16 cellular contexts compared by ENCODE assay signal in genomic region chr5:112367400-112367799, GRCh38. TPM values are rescaled to one million over a fixed set of nuclear protein-coding genes. Genes with fewer than 3 reads are reported as not detected.
"Had no signal": no experiment of that assay in that cellular context is flagged by ENCODE, and none has a peak within 500 bp of the region (broad histone marks: within the 10 kb centered on the region; RNA-seq: fewer than 3 reads in every experiment).

No MANE protein-coding gene starts in this region.

- ATAC-seq: activated CD8-positive, alpha-beta T cell treated with anti-CD3 and anti-CD28 coated beads for 36 hours; gastroesophageal sphincter; T-cell had no signal

- H3K9me3 ChIP-seq: gastroesophageal sphincter had no signal

- H3K27me3 ChIP-seq: gastroesophageal sphincter had no signal

- DNase-seq: activated B cell treated with CpG ODN at 0.5 μM for 24 hours; activated CD4-positive, alpha-beta T cell treated with anti-CD3 and anti-CD28 coated beads, Interleukin-2, amount 10 ng/mL, durations not matched to agents 24 days and 14 days; activated CD8-positive, alpha-beta T cell treated with anti-CD3 and anti-CD28 coated beads for 36 hours; activated naive CD4-positive, alpha-beta T cell treated with Interleukin-2 at 50 U/mL for 16 hours; activated naive CD8-positive, alpha-beta T cell treated with anti-CD3 and anti-CD28 coated beads, Interleukin-2, amount 10 ng/mL, durations not matched to agents 7 days and 5 days; activated T-cell treated with anti-CD3 and anti-CD28 coated beads, Interleukin-2, amount 50 U/mL, for 24 hours; amygdala; central memory CD4-positive, alpha-beta T cell; immature natural killer cell; kidney glomerular epithelial cell; occipital lobe; stimulated activated CD4-positive, alpha-beta T cell treated with anti-CD3 and anti-CD28 coated beads, Interleukin-15, amount 100 ng/mL, for 24 hours; stimulated activated CD4-positive, alpha-beta T cell treated with anti-CD3 and anti-CD28 coated beads, Interleukin-2, amount 100 ng/mL, for 48 hours; T-cell had no signal

- H3K4me3 ChIP-seq: gastroesophageal sphincter, lung had no signal

- H3K4me1 ChIP-seq: gastroesophageal sphincter had no signal

- H3K36me3 ChIP-seq: gastroesophageal sphincter had no signal

RNA-seq across cellular contexts. Expression of gene EPB41L4A, which starts 51.7 kb away (rescaled TPM):
- total RNA-seq: activated CD4-positive, alpha-beta T cell treated with anti-CD3 and anti-CD28 coated beads, Interleukin-2, amount 10 ng/mL, durations not matched to agents 24 days and 14 days had no signal
